14 cellular contexts compared by ENCODE assay signal in genomic region chr17:2177235-2177811, GRCh38.
A peak's percentile ranks its signal among the peaks of the same experiment; 100 is the strongest.
DNase-seq lines count a peak whose midpoint lies in the region; ATAC-seq and TF ChIP-seq lines count a peak whose summit lies in the region.
"Had no signal": no experiment of that assay in that cellular context is flagged by ENCODE, and none has a peak within 500 bp of the region (broad histone marks: within the 10 kb centered on the region; RNA-seq: fewer than 3 reads in every experiment).

No MANE protein-coding gene starts in this region.

- H3K4me1 Mint-ChIP-seq in endodermal cell (peaks cover 38% of the 10 kb centered on the region), natural killer cell (peaks cover 74 to 82% of the 10 kb centered on the region in 2 donors)

- intact Hi-C loops in natural killer cell (cut with micrococcal nuclease), result loop anchor here (2.0 kb wide), 1 partner anchor 15 kb away; no protein-coding TSS in a partner anchor

- H3K36me3 Mint-ChIP-seq in endodermal cell (ENCODE audit: low read depth) (peaks cover 56% of the 10 kb centered on the region), natural killer cell (no peaks in the 10 kb centered on the region)

- peak; percentile 53 to 80 (median 66) for ATAC-seq in natural killer cell
- ATAC-seq: GM12878 had no signal

- peaks cover 81% of the 10 kb centered on the region for H3K36me3 ChIP-seq in endodermal cell (ENCODE audit: control insufficient read depth, insufficient read depth, low read length)
- H3K36me3 ChIP-seq: BE2C had no signal

- H3K9me3 Mint-ChIP-seq in endodermal cell (no peaks in the 10 kb centered on the region), natural killer cell (no peaks in the 10 kb centered on the region)

- H3K27me3 Mint-ChIP-seq in endodermal cell (ENCODE audit: insufficient read depth), result no peaks in the 10 kb centered on the region
- H3K27me3 Mint-ChIP-seq in natural killer cell (ENCODE audit: low read depth in 2 of 2), result no peaks in the 10 kb centered on the region

- peaks cover 45% of the 10 kb centered on the region for H3K4me1 ChIP-seq in endodermal cell (ENCODE audit: control insufficient read depth, insufficient read depth, low read length)

- H3K9me3 ChIP-seq in endodermal cell (ENCODE audit: control insufficient read depth, low read length), result no peaks in the 10 kb centered on the region
- H3K9me3 ChIP-seq: BE2C had no signal

- TF ChIP-seq CTCF in AG10803 (conservative IDR thresholded peaks at IDR 0.05; ENCODE audit: low read length), result no peak
- no peak for TF ChIP-seq CTCF in endodermal cell (conservative IDR thresholded peaks at IDR 0.05)
- no peak for TF ChIP-seq CTCF in natural killer cell (IDR thresholded peaks at IDR 0.05)

- H3K27ac Mint-ChIP-seq in endodermal cell (peak overlapping the region; percentile 27), natural killer cell (peak overlapping the region; percentile 88 to 92)

- no peak overlapping the region for H3K9ac ChIP-seq in endodermal cell (ENCODE audit: extremely low read depth, low read length, poor library complexity, severe bottlenecking)

- H3K27ac ChIP-seq in endodermal cell (ENCODE audit: low read depth, low read length), result no peak overlapping the region
- H3K27ac ChIP-seq in caudate nucleus (ENCODE audit: low read depth, low read length), result no peak overlapping the region

- H3K4me3 Mint-ChIP-seq in endodermal cell (no peak overlapping the region), natural killer cell (peak overlapping the region; percentile 69)

- whole genome bisulfite sequencing in endodermal cell (ENCODE audit: insufficient coverage in 1 of 2, insufficient read length in 1 of 2), 2 experiments, result 89% methylated on average over 4 of the region's 4 CpGs; no CpG with 5 or more reads in 1 of the 2 experiments

- no peak overlapping the region for H3K4me3 ChIP-seq in AG10803 (ENCODE audit: low read length)
- H3K4me3 ChIP-seq in endodermal cell (ENCODE audit: low read length), result no peak overlapping the region
- H3K4me3 ChIP-seq: GM12878 had no signal

- H3K27me3 ChIP-seq in endodermal cell (ENCODE audit: control insufficient read depth, insufficient read depth, low read length, poor library complexity, severe bottlenecking), result no peaks in the 10 kb centered on the region
- H3K27me3 ChIP-seq: BE2C had no signal

- DNase-seq in AG10803 (ENCODE audit: low read depth) (peak; percentile 27), NCI-H2029 treated with DMSO at 0.1 percent for 48 hours (lab: John Stamatoyannopoulos, UW) (peak; percentile 49), endodermal cell (no peak), natural killer cell (no peak), caudate nucleus (lab: John Stamatoyannopoulos, UW) (no peak), CD1c-positive myeloid dendritic cell (ENCODE audit: extremely low spot score) (no peak)
- no peak for DNase-seq in effector CD4-positive, alpha-beta T cell
- DNase-seq in NK-92 treated with Interleukin-12 subunit alpha and Interleukin-12 subunit beta, amount 100 ng/mL, for 24 hours (lab: John Stamatoyannopoulos, UW), result no peak
- DNase-seq: activated CD8-positive, alpha-beta memory T cell treated with anti-CD3 and anti-CD28 coated beads, Interleukin-2, amount 50 U/mL, for 4 hours; BE2C; cerebellar nuclear complex; NCI-H1694; stimulated activated CD4-positive, alpha-beta T cell treated with anti-CD3 and anti-CD28 coated beads, Interleukin-15, amount 100 ng/mL, for 24 hours had no signal

Comparison
In these comparisons a context has a peak if more than half of its experiments do, and no peak if none do; other contexts are left out.
1. DNase-seq: peak in AG10803 (single experiment) and NCI-H2029 treated with DMSO at 0.1 percent for 48 hours (single experiment); none in endodermal cell (single experiment), natural killer cell (single experiment), caudate nucleus (0 of 61), effector CD4-positive, alpha-beta T cell (single experiment), CD1c-positive myeloid dendritic cell (single experiment) and NK-92 treated with Interleukin-12 subunit alpha and Interleukin-12 subunit beta, amount 100 ng/mL, for 24 hours (single experiment).